18 cellular contexts compared by ENCODE assay signal in genomic region chr10:129550658-129551057, GRCh38.
DNase-seq lines count a peak whose midpoint lies in the region; ATAC-seq and TF ChIP-seq lines count a peak whose summit lies in the region.
"Had no signal": no experiment of that assay in that cellular context is flagged by ENCODE, and none has a peak within 500 bp of the region (broad histone marks: within the 10 kb centered on the region; RNA-seq: fewer than 3 reads in every experiment).

No MANE protein-coding gene starts in this region.

- DNase-seq in activated naive CD4-positive, alpha-beta T cell treated with anti-CD3 and anti-CD28 coated beads, Interleukin-2, amount 10 ng/mL, durations not matched to agents 7 days and 5 days, result no peak
- no peak for DNase-seq in activated naive CD4-positive, alpha-beta T cell treated with anti-CD3 and anti-CD28 coated beads, Interleukin-2, amount 50 U/mL, for 72 hours (ENCODE audit: low spot score in 2 of 2)
- DNase-seq in left lobe of liver (ENCODE audit: low spot score) (peak; percentile 34), osteocyte (ENCODE audit: extremely low spot score, unreplicated experiment) (peak; percentile 57), NCI-H1105 (lab: John Stamatoyannopoulos, UW) (no peak), GM10248 (ENCODE audit: extremely low spot score) (no peak)
- DNase-seq: BE2C; CD4-positive, alpha-beta T cell; CD8-positive, alpha-beta memory T cell; DMS 273 treated with DMSO at 0.1 percent for 48 hours; DMS79; EL; GDM1; GM23248; H7; HCEC 1CT had no signal

- H3K27me3 Mint-ChIP-seq in activated naive CD4-positive, alpha-beta T cell treated with anti-CD3 and anti-CD28 coated beads, Interleukin-2, amount 10 ng/mL, durations not matched to agents 7 days and 5 days, result no peaks in the 10 kb centered on the region
- no peaks in the 10 kb centered on the region for H3K27me3 Mint-ChIP-seq in osteocyte (ENCODE audit: unreplicated experiment)
- H3K27me3 Mint-ChIP-seq: CD4-positive, alpha-beta T cell; CD8-positive, alpha-beta memory T cell had no signal

- CTCF ChIA-PET in activated naive CD4-positive, alpha-beta T cell treated with anti-CD3 and anti-CD28 coated beads, Interleukin-2, amount 10 ng/mL, durations not matched to agents 7 days and 5 days (lab: Charles Lee), result no interaction called here
- CTCF ChIA-PET in GM10248 (lab: Yijun Ruan, JAX), result no interaction called here

- H3K4me1 Mint-ChIP-seq in activated naive CD4-positive, alpha-beta T cell treated with anti-CD3 and anti-CD28 coated beads, Interleukin-2, amount 10 ng/mL, durations not matched to agents 7 days and 5 days, result no peaks in the 10 kb centered on the region
- H3K4me1 Mint-ChIP-seq in osteocyte (ENCODE audit: unreplicated experiment), result peaks cover 3% of the 10 kb centered on the region
- H3K4me1 Mint-ChIP-seq: CD14-positive monocyte had no signal

- H3K36me3 Mint-ChIP-seq in activated naive CD4-positive, alpha-beta T cell treated with anti-CD3 and anti-CD28 coated beads, Interleukin-2, amount 10 ng/mL, durations not matched to agents 7 days and 5 days, result peaks cover 4% of the 10 kb centered on the region
- peaks cover 0 to 21% of the 10 kb centered on the region in 2 donors for H3K36me3 Mint-ChIP-seq in activated naive CD4-positive, alpha-beta T cell treated with anti-CD3 and anti-CD28 coated beads, Interleukin-2, amount 50 U/mL, for 72 hours
- H3K36me3 Mint-ChIP-seq in osteocyte (ENCODE audit: unreplicated experiment), result no peaks in the 10 kb centered on the region

- TF ChIP-seq CTCF in osteocyte (IDR thresholded peaks at IDR 0.05), result no peak
- TF ChIP-seq CTCF in GM10248 (IDR thresholded peaks at IDR 0.05; ENCODE audit: control extremely low read depth, extremely low read depth, low read depth, missing control alignments), result no peak

- H3K9me3 Mint-ChIP-seq in activated naive CD4-positive, alpha-beta T cell treated with anti-CD3 and anti-CD28 coated beads, Interleukin-2, amount 10 ng/mL, durations not matched to agents 7 days and 5 days, result no peaks in the 10 kb centered on the region
- H3K9me3 Mint-ChIP-seq in activated naive CD4-positive, alpha-beta T cell treated with anti-CD3 and anti-CD28 coated beads, Interleukin-2, amount 50 U/mL, for 72 hours, result no peaks in the 10 kb centered on the region
- H3K9me3 Mint-ChIP-seq in osteocyte (ENCODE audit: unreplicated experiment), result no peaks in the 10 kb centered on the region

- H3K27ac Mint-ChIP-seq in activated naive CD4-positive, alpha-beta T cell treated with anti-CD3 and anti-CD28 coated beads, Interleukin-2, amount 10 ng/mL, durations not matched to agents 7 days and 5 days, result peak overlapping the region; percentile 33
- H3K27ac Mint-ChIP-seq in activated naive CD4-positive, alpha-beta T cell treated with anti-CD3 and anti-CD28 coated beads, Interleukin-2, amount 50 U/mL, for 72 hours, result no peak overlapping the region
- H3K27ac Mint-ChIP-seq in osteocyte (ENCODE audit: unreplicated experiment), result no peak overlapping the region
- H3K27ac Mint-ChIP-seq: CD4-positive, alpha-beta T cell had no signal

- no peak for ATAC-seq in activated naive CD4-positive, alpha-beta T cell treated with anti-CD3 and anti-CD28 coated beads, Interleukin-2, amount 50 U/mL, for 72 hours
- ATAC-seq in left lobe of liver (no peak), HG02642 (IDR thresholded peaks at IDR 0.05; ENCODE audit: poor library complexity, unreplicated experiment) (no peak)

- POLR2A ChIA-PET in GM10248 (lab: Yijun Ruan, JAX), result no interaction called here

- H3K4me3 Mint-ChIP-seq in activated naive CD4-positive, alpha-beta T cell treated with anti-CD3 and anti-CD28 coated beads, Interleukin-2, amount 10 ng/mL, durations not matched to agents 7 days and 5 days, result no peak overlapping the region
- no peak overlapping the region for H3K4me3 Mint-ChIP-seq in osteocyte (ENCODE audit: unreplicated experiment)
- H3K4me3 Mint-ChIP-seq: CD14-positive monocyte; CD4-positive, alpha-beta T cell; CD8-positive, alpha-beta memory T cell had no signal

Comparison
In these comparisons a context has a peak if more than half of its experiments do, and no peak if none do; other contexts are left out.
1. DNase-seq: peak in left lobe of liver (single experiment) and osteocyte (single experiment); none in activated naive CD4-positive, alpha-beta T cell treated with anti-CD3 and anti-CD28 coated beads, Interleukin-2, amount 10 ng/mL, durations not matched to agents 7 days and 5 days (single experiment), activated naive CD4-positive, alpha-beta T cell treated with anti-CD3 and anti-CD28 coated beads, Interleukin-2, amount 50 U/mL, for 72 hours (0 of 2), NCI-H1105 (single experiment) and GM10248 (single experiment).